In the genomic region with DNA sequence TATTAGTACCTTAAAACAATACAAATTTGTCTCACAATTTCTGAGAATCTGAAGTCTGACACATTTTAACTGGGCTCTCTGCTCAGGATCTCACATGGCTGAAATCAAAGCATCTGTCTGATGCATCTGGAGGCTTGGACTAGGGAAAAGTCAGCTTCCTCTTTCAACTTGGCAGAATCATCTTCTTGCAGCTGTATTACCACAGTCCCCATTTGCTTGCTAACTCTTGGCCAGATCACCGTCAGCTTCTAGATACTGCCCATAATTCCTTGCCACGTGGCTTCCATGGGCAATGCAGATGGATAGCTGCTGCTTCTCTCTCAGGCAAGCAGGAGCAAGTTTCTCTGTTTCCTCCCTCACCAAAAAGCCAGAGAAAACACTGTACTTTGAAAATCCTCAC, we compare ENCODE assay signal across 12 cellular contexts.
DNase-seq lines count a peak whose midpoint lies in the region; TF ChIP-seq lines count a peak whose summit lies in the region.
"Had no signal": no experiment of that assay in that cellular context is flagged by ENCODE, and none has a peak within 500 bp of the region (broad histone marks: within the 10 kb centered on the region; RNA-seq: fewer than 3 reads in every experiment).

No MANE protein-coding gene starts in this region.

- H3K9ac ChIP-seq in mesendoderm (ENCODE audit: low read length) (no peak overlapping the region), MM.1S (ENCODE audit: low read length) (no peak overlapping the region)

- no peak overlapping the region for H2BK5ac ChIP-seq in mesendoderm (ENCODE audit: low read length)

- no peak overlapping the region for H2BK120ac ChIP-seq in mesendoderm (ENCODE audit: low read depth, low read length)

- no peak overlapping the region for H4K8ac ChIP-seq in mesendoderm (ENCODE audit: low read depth, low read length)

- H3K36me3 Mint-ChIP-seq in brain, result no peaks in the 10 kb centered on the region

- H4K5ac ChIP-seq in mesendoderm (ENCODE audit: low read length), result no peak overlapping the region

- peaks cover 0 to 6% (median 2%) of the 10 kb centered on the region in 5 experiments for H3K9me3 Mint-ChIP-seq in brain

- H3K27ac ChIP-seq in mesendoderm (ENCODE audit: low read depth, low read length) (no peak overlapping the region), MM.1S (ENCODE audit: low read length) (no peak overlapping the region)

- H3K4ac ChIP-seq in mesendoderm (ENCODE audit: low read depth, low read length), result no peak overlapping the region

- peaks cover 26% of the 10 kb centered on the region for H3K4me1 Mint-ChIP-seq in brain

- WGBS in mesendoderm (ENCODE audit: extremely low coverage, insufficient coverage, low lambda C conversion rate), result no CpG with 5 or more reads among the region's 2 CpGs

- H3K4me3 ChIP-seq in mesendoderm (ENCODE audit: low read length) (no peak overlapping the region), MM.1S (ENCODE audit: low read length) (no peak overlapping the region)
- H3K4me3 ChIP-seq: lung had no signal

- H3K79me1 ChIP-seq in mesendoderm (ENCODE audit: low read length), result no peaks in the 10 kb centered on the region

- H3K27me3 ChIP-seq in mesendoderm (ENCODE audit: insufficient read depth, low read length, poor library complexity), result no peaks in the 10 kb centered on the region
- no peaks in the 10 kb centered on the region for H3K27me3 ChIP-seq in MM.1S (replicated peaks; ENCODE audit: insufficient read depth, low read length)

- H3K4me2 ChIP-seq in mesendoderm (ENCODE audit: low read length) (no peak overlapping the region), MM.1S (ENCODE audit: low read depth, low read length) (no peak overlapping the region)

- no peaks in the 10 kb centered on the region for H4K20me1 ChIP-seq in MM.1S (ENCODE audit: insufficient read depth, low read length)

- peak overlapping the region; percentile 19 for H3K56ac ChIP-seq in mesendoderm (ENCODE audit: low read length)

- H2AK5ac ChIP-seq in mesendoderm (ENCODE audit: low read length), result no peak overlapping the region

- no peaks in the 10 kb centered on the region for H3K27me3 Mint-ChIP-seq in brain

- DNase-seq in AML-193 (lab: John Stamatoyannopoulos, UW), result peak; percentile 14 to 15
- peak; percentile 9 for DNase-seq in NAMALWA (ENCODE audit: low spot score)
- DNase-seq in mesendoderm, result no peak
- no peak for DNase-seq in NCI-H748 treated with DMSO at 0.1 percent for 48 hours (lab: John Stamatoyannopoulos, UW)
- no peak for DNase-seq in midbrain (lab: John Stamatoyannopoulos, UW)
- no peak for DNase-seq in activated CD4-positive, CD25-positive, alpha-beta regulatory T cell treated with anti-CD3 and anti-CD28 coated beads, Interleukin-2, amount 50 U/mL, for 72 hours
- DNase-seq in MM.1S, result no peak
- DNase-seq: C1 segment of cervical spinal cord, glutamatergic neuron, NCI-H2107 had no signal

- H3K36me3 ChIP-seq in mesendoderm (ENCODE audit: control insufficient read depth, insufficient read depth, low read length) (no peaks in the 10 kb centered on the region), MM.1S (replicated peaks; ENCODE audit: insufficient read depth, low read length) (no peaks in the 10 kb centered on the region)

- H3K18ac ChIP-seq in mesendoderm (ENCODE audit: low read length), result no peak overlapping the region

- H3K4me1 ChIP-seq in mesendoderm (ENCODE audit: control insufficient read depth, low read depth, low read length) (no peaks in the 10 kb centered on the region), MM.1S (ENCODE audit: low read length) (no peaks in the 10 kb centered on the region)

- H3K4me3 Mint-ChIP-seq in brain, result no peak overlapping the region

- no peak overlapping the region for H3K23ac ChIP-seq in mesendoderm (ENCODE audit: low read length)

- H3K79me2 ChIP-seq in mesendoderm (ENCODE audit: control insufficient read depth, insufficient read depth, low read length) (no peaks in the 10 kb centered on the region), MM.1S (ENCODE audit: low read length) (no peaks in the 10 kb centered on the region)

- H2AFZ ChIP-seq in MM.1S (ENCODE audit: low read length), result no peak overlapping the region

- H3K27ac Mint-ChIP-seq in brain, result peak overlapping the region in 4 of 5 experiments; percentile 4 to 76 (median 52)

- no peaks in the 10 kb centered on the region for H3F3A ChIP-seq in MM.1S (ENCODE audit: insufficient read depth, low read length)

- TF ChIP-seq CTCF in brain (conservative IDR thresholded peaks at IDR 0.05), result no peak
- no peak for TF ChIP-seq CTCF in MM.1S (IDR thresholded peaks at IDR 0.05; ENCODE audit: low read length)

- no peaks in the 10 kb centered on the region for H3K9me3 ChIP-seq in MM.1S (replicated peaks; ENCODE audit: insufficient read depth, low read length)

- H2BK15ac ChIP-seq in mesendoderm (replicated peaks; ENCODE audit: low read depth), result no peak overlapping the region

- no peaks in the 10 kb centered on the region for H3K9me2 ChIP-seq in MM.1S (replicated peaks; ENCODE audit: insufficient read depth, low read length)

Comparison
In these comparisons a context has a peak if more than half of its experiments do, and no peak if none do; other contexts are left out.
1. DNase-seq: peak in AML-193 (2 of 2) and NAMALWA (single experiment); none in mesendoderm (single experiment), NCI-H748 treated with DMSO at 0.1 percent for 48 hours (single experiment), midbrain (single experiment), activated CD4-positive, CD25-positive, alpha-beta regulatory T cell treated with anti-CD3 and anti-CD28 coated beads, Interleukin-2, amount 50 U/mL, for 72 hours (single experiment) and MM.1S (single experiment).